8 cellular contexts compared by ENCODE assay signal in the genomic region with DNA sequence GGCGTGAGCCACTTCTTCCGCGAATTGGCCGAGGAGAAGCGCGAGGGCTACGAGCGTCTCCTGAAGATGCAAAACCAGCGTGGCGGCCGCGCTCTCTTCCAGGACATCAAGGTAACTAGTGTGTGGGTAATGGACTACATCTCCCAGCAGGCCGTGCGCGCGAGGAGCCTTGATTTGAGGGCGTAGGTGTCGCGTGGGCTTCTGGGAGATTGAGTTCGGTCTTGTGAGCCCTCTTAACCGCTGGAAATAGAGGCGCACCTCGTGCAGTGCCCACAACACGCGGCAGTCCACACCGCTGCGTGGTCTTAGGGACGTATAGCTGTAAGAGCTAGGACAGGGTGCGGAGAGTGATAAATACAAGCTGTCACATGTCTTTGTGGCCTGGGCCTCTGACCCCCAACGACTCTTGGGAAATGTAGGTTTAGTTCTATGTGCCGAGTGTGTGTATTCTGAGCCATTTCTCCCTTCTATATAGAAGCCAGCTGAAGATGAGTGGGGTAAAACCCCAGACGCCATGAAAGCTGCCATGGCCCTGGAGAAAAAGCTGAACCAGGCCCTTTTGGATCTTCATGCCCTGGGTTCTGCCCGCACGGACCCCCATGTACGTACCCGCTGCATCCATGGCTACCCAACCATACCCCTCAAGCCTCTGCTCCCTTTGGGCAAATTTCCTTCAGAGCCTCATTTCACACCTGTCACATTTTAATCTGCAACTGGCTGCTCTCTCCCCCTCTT. TPM values are rescaled to one million over a fixed set of nuclear protein-coding genes. Genes with fewer than 3 reads are reported as not detected.
DNase-seq lines count a peak whose midpoint lies in the region; TF ChIP-seq lines count a peak whose summit lies in the region.

No MANE protein-coding gene starts in this region.

- CTCF ChIA-PET in RWPE1 (lab: Yijun Ruan, JAX) = no interaction called here

- H3K36me3 ChIP-seq in Loucy (ENCODE audit: insufficient read depth, low read length) (peaks cover 6% of the 10 kb centered on the region; the same call in 1 of the 2 replicates), neural cell (ENCODE audit: insufficient read depth, low read length) (no peaks in the 10 kb centered on the region), stomach (peaks cover 31 to 50% (median 46%) of the 10 kb centered on the region in 4 donors)

- intact Hi-C loops in stomach (cut with DNase I; ENCODE audit: low total_unique reads) = no loop called here

- H3K4me2 ChIP-seq in Loucy (ENCODE audit: low read depth, low read length, poor library complexity, severe bottlenecking) = peak overlapping the region; percentile 91
- peak overlapping the region; percentile 81 for H3K4me2 ChIP-seq in neural cell (ENCODE audit: low read length)

- H3K4me3 ChIP-seq in Loucy (ENCODE audit: low read length, poor library complexity, severe bottlenecking) = peak overlapping the region; percentile 78
- H3K4me3 ChIP-seq in neural cell (ENCODE audit: low read length) = peak overlapping the region; percentile 80
- H3K4me3 ChIP-seq in stomach = peak overlapping the region; percentile 77 to 98 (median 90)

- TF ChIP-seq RAD21 in neural cell (conservative IDR thresholded peaks at IDR 0.05) = no peak

- H3F3A ChIP-seq in Loucy (ENCODE audit: low read depth) (no peaks in the 10 kb centered on the region), neural cell (ENCODE audit: insufficient read depth, low read length, poor library complexity, severe bottlenecking) (no peaks in the 10 kb centered on the region)

- TF ChIP-seq CTCF in GM20000 (IDR thresholded peaks at IDR 0.05; ENCODE audit: extremely low read depth, missing control alignments) (no peak), Loucy (conservative IDR thresholded peaks at IDR 0.05; ENCODE audit: low read length) (no peak), RWPE1 (conservative IDR thresholded peaks at IDR 0.05; ENCODE audit: low read depth) (no peak), neural cell (IDR thresholded peaks at IDR 0.05; ENCODE audit: poor library complexity, severe bottlenecking) (no peak), stomach (IDR thresholded peaks at IDR 0.05) (no peak)

- 8 to 16% (median 8%) methylated on average over 16 to 36 of the region's 36 CpGs for WGBS in stomach, 5 donors

- H3K79me2 ChIP-seq in Loucy (ENCODE audit: insufficient read depth, low read length) = peaks cover 31% of the 10 kb centered on the region
- peaks cover 6% of the 10 kb centered on the region for H3K79me2 ChIP-seq in neural cell (replicated peaks; ENCODE audit: insufficient read depth, low read length)

- H3K27me3 ChIP-seq in Loucy (ENCODE audit: insufficient read depth, low read length, poor library complexity, severe bottlenecking) (no peaks in the 10 kb centered on the region), neural cell (ENCODE audit: insufficient read depth, low read depth, low read length) (no peaks in the 10 kb centered on the region), stomach (no peaks in the 10 kb centered on the region)

- no peak for TF ChIP-seq EP300 in neural cell (conservative IDR thresholded peaks at IDR 0.05; ENCODE audit: poor library complexity, severe bottlenecking)
- TF ChIP-seq EP300 in stomach (IDR thresholded peaks at IDR 0.05) = no peak

- DNase-seq in CD1c-positive myeloid dendritic cell (ENCODE audit: extremely low spot score) (peak; percentile 91), GM20000 (ENCODE audit: low spot score) (peak; percentile 79), RWPE1 (ENCODE audit: low spot score) (peak; percentile 76), activated gamma-delta T cell (lab: John Stamatoyannopoulos, UW) (peak; percentile 65), fibroblast of the conjunctiva (ENCODE audit: low read depth) (peak; percentile 62), stomach (peak; percentile 87)

- H3K4me1 ChIP-seq in Loucy (ENCODE audit: insufficient read depth, low read length, poor library complexity, severe bottlenecking) (peaks cover 32% of the 10 kb centered on the region), stomach (peaks cover 42 to 88% (median 66%) of the 10 kb centered on the region in 4 donors)

- H3K27ac ChIP-seq in RWPE1 (peak overlapping the region; percentile 95), neural cell (ENCODE audit: low read length) (peak overlapping the region; percentile 81), stomach (peak overlapping the region; percentile 93 to 97 (median 96))

- peaks cover 13% of the 10 kb centered on the region for H4K20me1 ChIP-seq in Loucy (ENCODE audit: insufficient read depth, low read length, poor library complexity, severe bottlenecking)
- no peaks in the 10 kb centered on the region for H4K20me1 ChIP-seq in neural cell (ENCODE audit: insufficient read depth)

- no peaks in the 10 kb centered on the region for H3K9me3 ChIP-seq in Loucy (ENCODE audit: insufficient read depth, low read depth, low read length)
- no peaks in the 10 kb centered on the region for H3K9me3 ChIP-seq in neural cell (ENCODE audit: low read length)
- H3K9me3 ChIP-seq in stomach = no peaks in the 10 kb centered on the region

- TF ChIP-seq POLR2A in stomach (IDR thresholded peaks at IDR 0.05) = no peak

- POLR2A ChIA-PET in RWPE1 (lab: Yijun Ruan, JAX; ENCODE audit: low non-redundant PET) = interaction anchor here (0.6 to 1.1 kb wide), 3 partner anchors 26 to 90 kb away, joined by 3 to 11 read pairs (median 3); no protein-coding TSS in a partner anchor

- H3K9ac ChIP-seq in Loucy (ENCODE audit: low read depth, low read length, poor library complexity, severe bottlenecking) (peak overlapping the region; percentile 88), neural cell (ENCODE audit: low read length) (peak overlapping the region; percentile 89)

- 0 out of 2 replicates have a peak overlapping the region, but pooled peaks have one; percentile 7 for H2AFZ ChIP-seq in Loucy (ENCODE audit: low read length)
- H2AFZ ChIP-seq in neural cell (ENCODE audit: low read depth, low read length) = peak overlapping the region; percentile 3

- H3K9me2 ChIP-seq in Loucy (replicated peaks; ENCODE audit: low read depth, low read length) (no peaks in the 10 kb centered on the region), neural cell (ENCODE audit: insufficient read depth, low read length) (no peaks in the 10 kb centered on the region)

TF ChIP-seq in neural cell, 6 proteins besides CTCF, POLR2A, EP300 and RAD21:
- TF ChIP-seq POLR2AphosphoS5 (IDR thresholded peaks at IDR 0.05) (peak; percentile 57), MXI1 (conservative IDR thresholded peaks at IDR 0.05; ENCODE audit: poor library complexity, severe bottlenecking) (peak; percentile 96)
- TF ChIP-seq, protein P1, sequence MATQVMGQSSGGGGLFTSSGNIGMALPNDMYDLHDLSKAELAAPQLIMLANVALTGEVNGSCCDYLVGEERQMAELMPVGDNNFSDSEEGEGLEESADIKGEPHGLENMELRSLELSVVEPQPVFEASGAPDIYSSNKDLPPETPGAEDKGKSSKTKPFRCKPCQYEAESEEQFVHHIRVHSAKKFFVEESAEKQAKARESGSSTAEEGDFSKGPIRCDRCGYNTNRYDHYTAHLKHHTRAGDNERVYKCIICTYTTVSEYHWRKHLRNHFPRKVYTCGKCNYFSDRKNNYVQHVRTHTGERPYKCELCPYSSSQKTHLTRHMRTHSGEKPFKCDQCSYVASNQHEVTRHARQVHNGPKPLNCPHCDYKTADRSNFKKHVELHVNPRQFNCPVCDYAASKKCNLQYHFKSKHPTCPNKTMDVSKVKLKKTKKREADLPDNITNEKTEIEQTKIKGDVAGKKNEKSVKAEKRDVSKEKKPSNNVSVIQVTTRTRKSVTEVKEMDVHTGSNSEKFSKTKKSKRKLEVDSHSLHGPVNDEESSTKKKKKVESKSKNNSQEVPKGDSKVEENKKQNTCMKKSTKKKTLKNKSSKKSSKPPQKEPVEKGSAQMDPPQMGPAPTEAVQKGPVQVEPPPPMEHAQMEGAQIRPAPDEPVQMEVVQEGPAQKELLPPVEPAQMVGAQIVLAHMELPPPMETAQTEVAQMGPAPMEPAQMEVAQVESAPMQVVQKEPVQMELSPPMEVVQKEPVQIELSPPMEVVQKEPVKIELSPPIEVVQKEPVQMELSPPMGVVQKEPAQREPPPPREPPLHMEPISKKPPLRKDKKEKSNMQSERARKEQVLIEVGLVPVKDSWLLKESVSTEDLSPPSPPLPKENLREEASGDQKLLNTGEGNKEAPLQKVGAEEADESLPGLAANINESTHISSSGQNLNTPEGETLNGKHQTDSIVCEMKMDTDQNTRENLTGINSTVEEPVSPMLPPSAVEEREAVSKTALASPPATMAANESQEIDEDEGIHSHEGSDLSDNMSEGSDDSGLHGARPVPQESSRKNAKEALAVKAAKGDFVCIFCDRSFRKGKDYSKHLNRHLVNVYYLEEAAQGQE (IDR thresholded peaks at IDR 0.05; ENCODE audit: borderline replicate concordance) = no peak

RNA-seq across cellular contexts. Expression of a gene that starts 0.9 kb away (rescaled TPM):
- 886 and 909 TPM in 2 replicates for polyA plus RNA-seq in neural cell
- polyA minus RNA-seq in neural cell = 487 and 495 TPM in 2 replicates
- total RNA-seq in stomach = 1,000 to 10,000 TPM; 1,292 to 4,272 (median 3,457) TPM
- polyA plus RNA-seq in stomach = 1,000 to 10,000 TPM; 3,915 to 8,824 (median 7,571) TPM

RNA-seq across cellular contexts. Expression of a gene that starts 11.3 kb away (rescaled TPM):
- polyA plus RNA-seq in neural cell (71.9 and 90.3 TPM in 2 replicates), stomach (10 to 100 TPM; 61.6 to 85.3 (median 77.6) TPM)
- polyA minus RNA-seq in neural cell = 17.4 and 20.2 TPM in 2 replicates
- total RNA-seq in stomach = 100 to 1,000 TPM in 1 of 5 donors, 10 to 100 TPM in 4; 12.1 to 121 (median 20.2) TPM

RNA-seq across cellular contexts. Expression of a gene that starts 27.1 kb away (rescaled TPM):
- polyA plus RNA-seq in neural cell = 12.9 and 25.7 TPM in 2 replicates
- polyA minus RNA-seq in neural cell = 30.0 and 30.9 TPM in 2 replicates
- 10 to 100 TPM; 13.0 to 63.6 (median 46.4) TPM for total RNA-seq in stomach
- 10 to 100 TPM; 13.0 to 25.5 (median 15.5) TPM for polyA plus RNA-seq in stomach

RNA-seq across cellular contexts. Expression of a gene that starts 27.7 kb away (rescaled TPM):
- 172 and 184 TPM in 2 replicates for polyA plus RNA-seq in neural cell
- polyA minus RNA-seq in neural cell = 114 and 118 TPM in 2 replicates
- total RNA-seq in stomach = 10 to 100 TPM in 4 of 5 donors, under 1 TPM in 1; 0.58 to 96.0 (median 59.1) TPM
- polyA plus RNA-seq in stomach = 10 to 100 TPM; 55.3 to 69.2 (median 63.3) TPM

RNA-seq across cellular contexts. Expression of a gene that starts 32.5 kb away (rescaled TPM):
- polyA plus RNA-seq in neural cell (1.4 and 4.8 TPM in 2 replicates), stomach (1 to 10 TPM in 1 of 3 donors, under 1 TPM in 1, not detected in 1; 0.93 to 1.2 TPM)
- polyA minus RNA-seq in neural cell = 0.81 TPM in 1 of 2 replicates, not detected in the other
- under 1 TPM in 1 of 5 donors, not detected in 4; 0.89 TPM for total RNA-seq in stomach

Comparison
In these comparisons a context has a peak if more than half of its experiments do, and no peak if none do; other contexts are left out.
1. Peak in every context shown above with its lines: DNase-seq, H3K4me3 ChIP-seq and H3K27ac ChIP-seq.